25 cellular contexts compared by ENCODE assay signal in genomic region chr9:8817335-8817734, GRCh38.
"Had no signal": no experiment of that assay in that cellular context is flagged by ENCODE, and none has a peak within 500 bp of the region (broad histone marks: within the 10 kb centered on the region; RNA-seq: fewer than 3 reads in every experiment).

No MANE protein-coding gene starts in this region.

- H3K27ac Mint-ChIP-seq: activated CD4-positive, alpha-beta memory T cell treated with anti-CD3 and anti-CD28 coated beads, Interleukin-2, amount 10 ng/mL, durations not matched to agents 7 days and 5 days; activated CD4-positive, alpha-beta T cell treated with anti-CD3 and anti-CD28 coated beads, Interleukin-2, amount 10 ng/mL, durations not matched to agents 7 days and 5 days; activated naive CD4-positive, alpha-beta T cell treated with anti-CD3 and anti-CD28 coated beads, Interleukin-2, amount 10 ng/mL, durations not matched to agents 7 days and 5 days; activated naive CD4-positive, alpha-beta T cell treated with anti-CD3 and anti-CD28 coated beads, Interleukin-2, amount 50 U/mL, for 72 hours; activated naive CD8-positive, alpha-beta T cell treated with anti-CD3 and anti-CD28 coated beads, Interleukin-2, amount 10 ng/mL, durations not matched to agents 7 days and 5 days; activated T-cell treated with anti-CD3 and anti-CD28 coated beads, Interleukin-2, amount 50 U/mL, for 24 hours; activated T-cell treated with anti-CD3 and anti-CD28 coated beads, Interleukin-2, amount 50 U/mL, for 72 hours; dendritic cell treated with granulocyte-macrophage colony-stimulating factor and Interleukin-4, amounts not matched to agents 40 ng/mL and 50 ng/mL, for 4 days; endodermal cell had no signal

- H3K9me3 Mint-ChIP-seq: activated CD4-positive, alpha-beta memory T cell treated with anti-CD3 and anti-CD28 coated beads, Interleukin-2, amount 10 ng/mL, durations not matched to agents 7 days and 5 days; activated naive CD4-positive, alpha-beta T cell treated with anti-CD3 and anti-CD28 coated beads, Interleukin-2, amount 10 ng/mL, durations not matched to agents 7 days and 5 days; activated naive CD4-positive, alpha-beta T cell treated with anti-CD3 and anti-CD28 coated beads, Interleukin-2, amount 50 U/mL, for 72 hours; activated T-cell treated with anti-CD3 and anti-CD28 coated beads, Interleukin-2, amount 50 U/mL, for 24 hours; dendritic cell treated with granulocyte-macrophage colony-stimulating factor and Interleukin-4, amounts not matched to agents 40 ng/mL and 50 ng/mL, for 4 days; endodermal cell; WTC11 had no signal

- H3K36me3 Mint-ChIP-seq: activated naive CD4-positive, alpha-beta T cell treated with anti-CD3 and anti-CD28 coated beads, Interleukin-2, amount 10 ng/mL, durations not matched to agents 7 days and 5 days; activated naive CD4-positive, alpha-beta T cell treated with anti-CD3 and anti-CD28 coated beads, Interleukin-2, amount 50 U/mL, for 72 hours; activated naive CD8-positive, alpha-beta T cell treated with anti-CD3 and anti-CD28 coated beads, Interleukin-2, amount 10 ng/mL, durations not matched to agents 7 days and 5 days; WTC11 had no signal

- H3K4me3 Mint-ChIP-seq: activated CD4-positive, alpha-beta memory T cell treated with anti-CD3 and anti-CD28 coated beads, Interleukin-2, amount 10 ng/mL, durations not matched to agents 7 days and 5 days; activated CD4-positive, alpha-beta T cell treated with anti-CD3 and anti-CD28 coated beads, Interleukin-2, amount 10 ng/mL, durations not matched to agents 7 days and 5 days; activated naive CD4-positive, alpha-beta T cell treated with anti-CD3 and anti-CD28 coated beads, Interleukin-2, amount 10 ng/mL, durations not matched to agents 7 days and 5 days; activated naive CD8-positive, alpha-beta T cell treated with anti-CD3 and anti-CD28 coated beads, Interleukin-2, amount 10 ng/mL, durations not matched to agents 7 days and 5 days; activated T-cell treated with anti-CD3 and anti-CD28 coated beads, Interleukin-2, amount 50 U/mL, for 24 hours; activated T-cell treated with anti-CD3 and anti-CD28 coated beads, Interleukin-2, amount 50 U/mL, for 72 hours; central memory CD8-positive, alpha-beta T cell; dendritic cell treated with granulocyte-macrophage colony-stimulating factor and Interleukin-4, amounts not matched to agents 40 ng/mL and 50 ng/mL, for 4 days; endodermal cell; WTC11 had no signal

- DNase-seq: activated CD4-positive, alpha-beta memory T cell treated with anti-CD3 and anti-CD28 coated beads, Interleukin-2, amount 10 ng/mL, durations not matched to agents 7 days and 5 days; activated CD4-positive, alpha-beta T cell treated with anti-CD3 and anti-CD28 coated beads for 1 hour; activated CD4-positive, alpha-beta T cell treated with anti-CD3 and anti-CD28 coated beads for 4 hours; activated CD4-positive, alpha-beta T cell treated with anti-CD3 and anti-CD28 coated beads, Interleukin-2, amount 10 ng/mL, durations not matched to agents 7 days and 5 days; activated CD4-positive, alpha-beta T cell treated with anti-CD3 and anti-CD28 coated beads, Interleukin-2, amount 50 U/mL, for 4 hours; activated CD8-positive, alpha-beta memory T cell treated with anti-CD3 and anti-CD28 coated beads, Interleukin-2, amount 50 U/mL, for 48 hours; activated gamma-delta T cell; activated naive CD4-positive, alpha-beta T cell; activated naive CD4-positive, alpha-beta T cell treated with anti-CD3 and anti-CD28 coated beads, Interleukin-2, amount 10 ng/mL, durations not matched to agents 7 days and 5 days; activated naive CD8-positive, alpha-beta T cell treated with anti-CD3 and anti-CD28 coated beads, Interleukin-2, amount 10 ng/mL, durations not matched to agents 7 days and 5 days; activated T-cell treated with anti-CD3 and anti-CD28 coated beads for 4 hours; activated T-cell treated with anti-CD3 and anti-CD28 coated beads, Interleukin-2, amount 50 U/mL, for 24 hours; activated T-cell treated with anti-CD3 and anti-CD28 coated beads, Interleukin-2, amount 50 U/mL, for 72 hours; anterior cingulate cortex; brain microvascular endothelial cell; dorsolateral prefrontal cortex; effector memory CD4-positive, alpha-beta T cell; endodermal cell; foreskin fibroblast; T-helper 2 cell had no signal

- H3K27me3 Mint-ChIP-seq: activated CD4-positive, alpha-beta memory T cell treated with anti-CD3 and anti-CD28 coated beads, Interleukin-2, amount 10 ng/mL, durations not matched to agents 7 days and 5 days; activated CD4-positive, alpha-beta T cell treated with anti-CD3 and anti-CD28 coated beads, Interleukin-2, amount 10 ng/mL, durations not matched to agents 7 days and 5 days; activated naive CD4-positive, alpha-beta T cell treated with anti-CD3 and anti-CD28 coated beads, Interleukin-2, amount 10 ng/mL, durations not matched to agents 7 days and 5 days; activated naive CD8-positive, alpha-beta T cell treated with anti-CD3 and anti-CD28 coated beads, Interleukin-2, amount 10 ng/mL, durations not matched to agents 7 days and 5 days; activated T-cell treated with anti-CD3 and anti-CD28 coated beads, Interleukin-2, amount 50 U/mL, for 24 hours; central memory CD8-positive, alpha-beta T cell; dendritic cell treated with granulocyte-macrophage colony-stimulating factor and Interleukin-4, amounts not matched to agents 40 ng/mL and 50 ng/mL, for 4 days had no signal

- ATAC-seq: activated naive CD4-positive, alpha-beta T cell treated with anti-CD3 and anti-CD28 coated beads, Interleukin-2, amount 50 U/mL, for 72 hours; activated T-cell treated with anti-CD3 and anti-CD28 coated beads, Interleukin-2, amount 50 U/mL, for 72 hours; esophagus mucosa; WTC11 had no signal

- H3K4me1 Mint-ChIP-seq: activated naive CD8-positive, alpha-beta T cell treated with anti-CD3 and anti-CD28 coated beads, Interleukin-2, amount 10 ng/mL, durations not matched to agents 7 days and 5 days; central memory CD8-positive, alpha-beta T cell had no signal
